Comparison of ENCODE assay signal across 18 cellular contexts in the genomic region with DNA sequence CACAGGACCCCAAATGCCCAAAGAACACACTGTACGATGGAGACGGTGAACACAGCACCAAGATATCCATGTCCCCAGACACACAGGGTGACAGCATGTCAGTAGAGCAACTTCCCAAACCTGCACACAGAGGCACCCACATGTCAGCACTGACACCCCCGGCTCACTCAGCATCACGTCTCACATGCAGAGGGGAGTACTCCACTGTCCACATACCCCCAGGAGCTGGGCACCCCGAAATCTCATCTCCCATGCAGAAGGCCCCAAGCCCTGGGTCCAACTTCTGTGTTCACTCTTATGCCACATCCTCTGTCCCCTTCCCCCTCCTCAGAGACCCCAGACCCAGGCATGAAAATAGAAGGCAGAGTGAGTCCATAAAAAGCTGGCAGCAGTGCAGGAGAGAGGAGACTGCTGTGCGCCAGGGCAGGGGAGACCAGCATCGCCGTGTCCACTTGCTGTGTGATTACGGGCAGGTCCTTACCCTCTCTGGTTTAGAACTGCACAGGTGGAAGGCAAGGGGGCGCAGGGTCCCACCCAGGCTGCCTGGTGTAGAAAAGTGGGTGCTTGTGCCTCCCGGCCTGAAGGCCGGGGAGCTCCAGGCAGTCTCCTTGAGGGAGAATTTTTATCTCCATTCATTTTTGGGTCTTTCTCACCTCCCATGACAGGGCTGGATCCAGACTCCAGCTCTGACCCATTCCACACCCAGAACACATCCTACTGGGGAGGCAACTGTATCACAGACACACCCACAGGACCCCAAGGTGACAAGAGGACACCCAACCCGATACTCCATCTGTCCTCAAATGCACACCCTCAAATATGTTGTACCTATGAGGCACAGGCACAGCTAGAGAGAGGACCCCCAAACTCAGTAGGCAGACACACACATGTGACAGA. TPM values are rescaled to one million over a fixed set of nuclear protein-coding genes. Genes with fewer than 3 reads are reported as not detected.
A peak's percentile ranks its signal among the peaks of the same experiment; 100 is the strongest.
DNase-seq lines count a peak whose midpoint lies in the region; ATAC-seq, FAIRE-seq and TF ChIP-seq lines count a peak whose summit lies in the region.
"Had no signal": no experiment of that assay in that cellular context is flagged by ENCODE, and none has a peak within 500 bp of the region (broad histone marks: within the 10 kb centered on the region; RNA-seq: fewer than 3 reads in every experiment).

No MANE protein-coding gene starts in this region.

- peaks cover 27% of the 10 kb centered on the region for H3K27me3 Mint-ChIP-seq in activated CD8-positive, alpha-beta memory T cell treated with anti-CD3 and anti-CD28 coated beads, Interleukin-2, amount 10 ng/mL, durations not matched to agents 7 days and 5 days

- no peaks in the 10 kb centered on the region for H3K9me1 ChIP-seq in K562 (ENCODE audit: control insufficient read depth, insufficient read depth, low read length)

- ATAC-seq in activated CD8-positive, alpha-beta memory T cell treated with anti-CD3 and anti-CD28 coated beads, Interleukin-2, amount 10 ng/mL, durations not matched to agents 7 days and 5 days: peak; percentile 10
- no peak; the same call in 2 of the 3 replicates for ATAC-seq in K562
- ATAC-seq in stimulated activated effector memory CD8-positive, alpha-beta T cell treated with anti-CD3 and anti-CD28 coated beads, Interleukin-12 subunit alpha, Interleukin-12 subunit beta, amount 100 ng/mL, for 72 hours: peak; percentile 33
- no peak for ATAC-seq in HG02623 (IDR thresholded peaks at IDR 0.05; ENCODE audit: unreplicated experiment)
- ATAC-seq: gastrocnemius medialis had no signal

- in situ Hi-C loops in K562 (cut with MboI): no loop called here

- H3K36me3 ChIP-seq in K562 (ENCODE audit: control insufficient read depth, insufficient read depth, low read length): peaks cover 8% of the 10 kb centered on the region; the same call in 1 of the 3 replicates
- H3K36me3 ChIP-seq in BE2C: no peaks in the 10 kb centered on the region
- H3K36me3 ChIP-seq: ovary had no signal

- H3K4me2 ChIP-seq in K562 (ENCODE audit: insufficient read depth, low read length): no peak overlapping the region
- H3K4me2 ChIP-seq: KMS-11 had no signal

- WGBS in K562 (ENCODE audit: insufficient coverage, low coverage, missing lambda C conversion rate): 16% methylated on average over 13 of the region's 13 CpGs

- peaks cover 25 to 44% of the 10 kb centered on the region in 2 experiments for H3K27me3 ChIP-seq in K562 (ENCODE audit: control insufficient read depth in 2 of 2, insufficient read depth in 2 of 2, low read length in 2 of 2)
- H3K27me3 ChIP-seq in BE2C: peaks cover 51% of the 10 kb centered on the region
- H3K27me3 ChIP-seq: ovary had no signal

- no peak overlapping the region for H3K27ac ChIP-seq in K562 (ENCODE audit: extremely low read depth, low read depth, low read length)
- H3K27ac ChIP-seq: gastrocnemius medialis, KMS-11, ovary had no signal

- DNase-seq in activated CD8-positive, alpha-beta memory T cell treated with anti-CD3 and anti-CD28 coated beads, Interleukin-2, amount 10 ng/mL, durations not matched to agents 7 days and 5 days: no peak
- no peak for DNase-seq in activated CD8-positive, alpha-beta memory T cell treated with anti-CD3 and anti-CD28 coated beads for 24 hours
- DNase-seq in HT-29 (ENCODE audit: low spot score) (peak; percentile 29), K562 (ENCODE audit: extremely low read depth in 1 of 4, low spot score in 3 of 4) (peak in 1 of 4 experiments; percentile 14), DMS114 treated with DMSO at 0.1 percent for 48 hours (lab: John Stamatoyannopoulos, UW; ENCODE audit: unreplicated experiment) (no peak), BE2C (no peak)
- no peak for DNase-seq in stimulated activated effector memory CD8-positive, alpha-beta T cell treated with anti-CD3 and anti-CD28 coated beads, Interleukin-12 subunit alpha, Interleukin-12 subunit beta, amount 100 ng/mL, for 72 hours (ENCODE audit: low spot score in 2 of 2)
- DNase-seq: ACHN, cerebellar nuclear complex, gastrocnemius medialis, mesendoderm, NCI-H1436, NCI-H524 treated with DMSO at 0.1 percent for 48 hours, ovary had no signal

- TF ChIP-seq EP300 in K562 (IDR thresholded peaks at IDR 0.05; ENCODE audit: low read length): no peak

- peaks cover 0 to 31% of the 10 kb centered on the region in 2 experiments; a peak in 2 of 5 replicates for H3K4me1 ChIP-seq in K562 (replicated peaks in 1 of 2; ENCODE audit: control insufficient read depth in 2 of 2, insufficient read depth in 2 of 2, low read length in 2 of 2)
- peaks cover 7% of the 10 kb centered on the region for H3K4me1 ChIP-seq in BE2C
- H3K4me1 ChIP-seq: gastrocnemius medialis had no signal

- no TSS peak for BruUV-seq in K562 (replicated peaks; lab: Mats Ljungman, UMichigan)

- H3K4me1 Mint-ChIP-seq in activated CD8-positive, alpha-beta memory T cell treated with anti-CD3 and anti-CD28 coated beads, Interleukin-2, amount 10 ng/mL, durations not matched to agents 7 days and 5 days: peaks cover 7% of the 10 kb centered on the region
- peaks cover 48% of the 10 kb centered on the region for H3K4me1 Mint-ChIP-seq in stimulated activated effector memory CD8-positive, alpha-beta T cell treated with anti-CD3 and anti-CD28 coated beads, Interleukin-12 subunit alpha, Interleukin-12 subunit beta, amount 100 ng/mL, for 72 hours

- H3K4me3 Mint-ChIP-seq in activated CD8-positive, alpha-beta memory T cell treated with anti-CD3 and anti-CD28 coated beads, Interleukin-2, amount 10 ng/mL, durations not matched to agents 7 days and 5 days: no peak overlapping the region
- no peak overlapping the region for H3K4me3 Mint-ChIP-seq in stimulated activated effector memory CD8-positive, alpha-beta T cell treated with anti-CD3 and anti-CD28 coated beads, Interleukin-12 subunit alpha, Interleukin-12 subunit beta, amount 100 ng/mL, for 72 hours

- H3K9ac ChIP-seq in K562 (ENCODE audit: insufficient read depth in 1 of 2, low read depth in 2 of 2, low read length in 2 of 2): no peak overlapping the region
- H3K9ac ChIP-seq: KMS-11 had no signal

- H2AFZ ChIP-seq in K562 (ENCODE audit: low read depth, low read length): no peak overlapping the region

- POLR2A ChIA-PET in K562 (lab: Yijun Ruan, JAX): interaction anchor here (0.6 to 1.4 kb wide), 5 partner anchors 10 to 129 kb away, joined by 3 to 4 read pairs (median 4); no protein-coding TSS in a partner anchor

- TF ChIP-seq RAD21 in K562 (CRISPR knock-in tag; conservative IDR thresholded peaks at IDR 0.05 in 1 of 2, IDR thresholded peaks at IDR 0.05 in 1 of 2): no peak

- TF ChIP-seq CTCF in K562 (IDR thresholded peaks at IDR 0.05 in 2 of 3, conservative IDR thresholded peaks at IDR 0.05 in 1 of 3; ENCODE audit: insufficient read depth in 2 of 3, low read depth in 1 of 3, low read length in 3 of 3) (no peak), BE2C (IDR thresholded peaks at IDR 0.05; ENCODE audit: low read depth, low read length) (no peak)

- H3K79me2 ChIP-seq in K562 (ENCODE audit: control insufficient read depth, insufficient read depth, low read length): no peaks in the 10 kb centered on the region

- peaks cover 25% of the 10 kb centered on the region; the same call in 1 of the 2 replicates for H4K20me1 ChIP-seq in K562 (replicated peaks; ENCODE audit: control insufficient read depth, insufficient read depth, low read length)

- intact Hi-C loops in K562 (cut with micrococcal nuclease): no loop called here

- H3K36me3 Mint-ChIP-seq in activated CD8-positive, alpha-beta memory T cell treated with anti-CD3 and anti-CD28 coated beads, Interleukin-2, amount 10 ng/mL, durations not matched to agents 7 days and 5 days: peaks cover 6% of the 10 kb centered on the region
- peaks cover 63% of the 10 kb centered on the region for H3K36me3 Mint-ChIP-seq in stimulated activated effector memory CD8-positive, alpha-beta T cell treated with anti-CD3 and anti-CD28 coated beads, Interleukin-12 subunit alpha, Interleukin-12 subunit beta, amount 100 ng/mL, for 72 hours

- H3K4me3 ChIP-seq in K562 (no peak overlapping the region), BE2C (ENCODE audit: low read depth, low read length) (no peak overlapping the region)
- H3K4me3 ChIP-seq: gastrocnemius medialis, ovary had no signal

- H3K9me3 Mint-ChIP-seq in activated CD8-positive, alpha-beta memory T cell treated with anti-CD3 and anti-CD28 coated beads, Interleukin-2, amount 10 ng/mL, durations not matched to agents 7 days and 5 days (ENCODE audit: low read depth): no peaks in the 10 kb centered on the region
- H3K9me3 Mint-ChIP-seq in stimulated activated effector memory CD8-positive, alpha-beta T cell treated with anti-CD3 and anti-CD28 coated beads, Interleukin-12 subunit alpha, Interleukin-12 subunit beta, amount 100 ng/mL, for 72 hours: no peaks in the 10 kb centered on the region

- CTCF ChIA-PET in activated CD8-positive, alpha-beta memory T cell treated with anti-CD3 and anti-CD28 coated beads, Interleukin-2, amount 10 ng/mL, durations not matched to agents 7 days and 5 days (lab: Charles Lee): interaction anchor here (1.0 to 2.3 kb wide), 5 partner anchors 9 to 39 kb away, joined by 3 to 5 read pairs (median 3); no protein-coding TSS in a partner anchor
- CTCF ChIA-PET in K562 (lab: Yijun Ruan, JAX; ENCODE audit: low intra/inter-chr PET ratio): no interaction called here

- peak overlapping the region; percentile 39 for H3K27ac Mint-ChIP-seq in activated CD8-positive, alpha-beta memory T cell treated with anti-CD3 and anti-CD28 coated beads, Interleukin-2, amount 10 ng/mL, durations not matched to agents 7 days and 5 days
- peak overlapping the region; percentile 82 for H3K27ac Mint-ChIP-seq in stimulated activated effector memory CD8-positive, alpha-beta T cell treated with anti-CD3 and anti-CD28 coated beads, Interleukin-12 subunit alpha, Interleukin-12 subunit beta, amount 100 ng/mL, for 72 hours

- no peak for TF ChIP-seq POLR2A in K562 (conservative IDR thresholded peaks at IDR 0.05)

- FAIRE-seq in K562 (lab: Jason Lieb, UNC): no peak
- FAIRE-seq: urothelium cell line had no signal

- H3K9me3 ChIP-seq in K562 (replicated peaks; ENCODE audit: control insufficient read depth, insufficient read depth, low read depth, low read length) (no peaks in the 10 kb centered on the region), BE2C (no peaks in the 10 kb centered on the region)
- H3K9me3 ChIP-seq: gastrocnemius medialis, ovary had no signal

RNA-seq across cellular contexts. Expression of gene ERFL, which starts 17.0 kb away (rescaled TPM):
- total RNA-seq in activated CD8-positive, alpha-beta memory T cell treated with anti-CD3 and anti-CD28 coated beads, Interleukin-2, amount 10 ng/mL, durations not matched to agents 7 days and 5 days: 1 to 10 TPM; 1.5 to 1.9 TPM
- total RNA-seq in HT-29 (2014; rRNA removed; shearing (Covaris generic)): 0.39 and 0.64 TPM in 2 replicates
- 0.63 and 1.7 TPM in 2 replicates for total RNA-seq in K562 (2011; cell fraction: chromatin; rRNA removed; ENCODE audit: low replicate concordance)
- total RNA-seq in K562 (2011; cell fraction: nucleolus; rRNA removed): 0.79 and 1.3 TPM in 2 replicates
- total RNA-seq in K562 (2011; cell fraction: nucleoplasm; rRNA removed): 0.73 and 1.1 TPM in 2 replicates
- total RNA-seq in K562 (2014; rRNA removed): 0.16 and 0.32 TPM in 2 replicates
- total RNA-seq in K562 (2014; rRNA removed; fragmentation: Illumina TruSeq; extraction: Trizol): 0.10 TPM in 1 of 2 replicates, not detected in the other
- 0.11 TPM in 1 of 2 replicates, not detected in the other for total RNA-seq in K562 (2015; rRNA removed; fragmentation: Illumina TruSeq; extraction: Trizol)
- total RNA-seq in K562 (2021): 0.67 and 0.75 TPM in 2 replicates
- 0.07 and 0.32 TPM in 2 replicates for polyA plus RNA-seq in K562 (2011; rRNA removed)
- 0.22 and 0.25 TPM in 2 replicates for polyA plus RNA-seq in K562 (2011; cell fraction: cytosol; rRNA removed)
- 2.9 and 3.3 TPM in 2 replicates for polyA plus RNA-seq in K562 (2011; cell fraction: nucleus; rRNA removed)
- polyA plus RNA-seq in K562 (2012): 0.76 and 0.94 TPM in 2 replicates
- polyA plus RNA-seq in K562 (2014; fragmentation: Illumina TruSeq; extraction: Trizol): 0.31 and 0.50 TPM in 2 replicates
- not detected for polyA plus RNA-seq in K562 (2014; fragmentation: Nextera tagmentation; extraction: Ambion mirVana)
- 0.31 and 0.33 TPM in 2 replicates for polyA plus RNA-seq in K562 (2014; rRNA removed)
- not detected in 2 replicates for polyA minus RNA-seq in K562 (2011; rRNA and poly(A)+ RNA removed)
- polyA minus RNA-seq in K562 (2011; cell fraction: cytosol; rRNA and poly(A)+ RNA removed): not detected in 2 replicates
- 0.40 and 0.67 TPM in 2 replicates for polyA minus RNA-seq in K562 (2011; cell fraction: nucleus; rRNA and poly(A)+ RNA removed)
- polyA plus RNA-seq in BE2C (2012; ENCODE audit: insufficient read depth, insufficient read length, low read depth): not detected
- total RNA-seq: gastrocnemius medialis, skeletal muscle tissue had no signal

RNA-seq across cellular contexts. Expression of gene ARHGEF1, which starts 28.3 kb away (rescaled TPM):
- total RNA-seq in activated CD8-positive, alpha-beta memory T cell treated with anti-CD3 and anti-CD28 coated beads, Interleukin-2, amount 10 ng/mL, durations not matched to agents 7 days and 5 days: 100 to 1,000 TPM; 545 to 682 TPM
- 189 and 199 TPM in 2 replicates for total RNA-seq in HT-29 (2014; rRNA removed; shearing (Covaris generic))
- total RNA-seq in K562 (2011; cell fraction: chromatin; rRNA removed; ENCODE audit: low replicate concordance): 190 and 355 TPM in 2 replicates
- total RNA-seq in K562 (2011; cell fraction: nucleolus; rRNA removed): 134 and 150 TPM in 2 replicates
- 174 and 273 TPM in 2 replicates for total RNA-seq in K562 (2011; cell fraction: nucleoplasm; rRNA removed)
- total RNA-seq in K562 (2014; rRNA removed): 56.7 and 79.1 TPM in 2 replicates
- 8.3 and 11.2 TPM in 2 replicates for total RNA-seq in K562 (2014; rRNA removed; fragmentation: Illumina TruSeq; extraction: Trizol)
- 27.1 and 27.5 TPM in 2 replicates for total RNA-seq in K562 (2015; rRNA removed; fragmentation: Illumina TruSeq; extraction: Trizol)
- total RNA-seq in K562 (2021): 126 and 149 TPM in 2 replicates
- 29.8 and 50.5 TPM in 2 replicates for polyA plus RNA-seq in K562 (2011; rRNA removed)
- polyA plus RNA-seq in K562 (2011; cell fraction: cytosol; rRNA removed): 56.0 and 95.1 TPM in 2 replicates
- polyA plus RNA-seq in K562 (2011; cell fraction: nucleus; rRNA removed): 165 and 197 TPM in 2 replicates
- 74.3 and 126 TPM in 2 replicates for polyA plus RNA-seq in K562 (2012)
- 39.8 and 71.1 TPM in 2 replicates for polyA plus RNA-seq in K562 (2014; fragmentation: Illumina TruSeq; extraction: Trizol)
- 1 to 10 TPM; 1.9 to 4.4 TPM for polyA plus RNA-seq in K562 (2014; fragmentation: Nextera tagmentation; extraction: Ambion mirVana)
- 86.0 and 112 TPM in 2 replicates for polyA plus RNA-seq in K562 (2014; rRNA removed)
- 15.0 and 21.2 TPM in 2 replicates for polyA minus RNA-seq in K562 (2011; rRNA and poly(A)+ RNA removed)
- polyA minus RNA-seq in K562 (2011; cell fraction: cytosol; rRNA and poly(A)+ RNA removed): 48.5 and 52.9 TPM in 2 replicates
- 38.0 and 42.7 TPM in 2 replicates for polyA minus RNA-seq in K562 (2011; cell fraction: nucleus; rRNA and poly(A)+ RNA removed)
- 33.2 TPM for polyA plus RNA-seq in BE2C (2012; ENCODE audit: insufficient read depth, insufficient read length, low read depth)

RNA-seq across cellular contexts. Expression of gene CD79A, which starts 34.2 kb away (rescaled TPM):
- 1 to 10 TPM; 4.0 to 4.1 TPM for total RNA-seq in activated CD8-positive, alpha-beta memory T cell treated with anti-CD3 and anti-CD28 coated beads, Interleukin-2, amount 10 ng/mL, durations not matched to agents 7 days and 5 days
- total RNA-seq in HT-29 (2014; rRNA removed; shearing (Covaris generic)): 0.81 and 1.4 TPM in 2 replicates
- 0.23 TPM in 1 of 2 replicates, not detected in the other for total RNA-seq in K562 (2011; cell fraction: chromatin; rRNA removed; ENCODE audit: low replicate concordance)
- 0.33 and 0.53 TPM in 2 replicates for total RNA-seq in K562 (2011; cell fraction: nucleolus; rRNA removed)
- not detected in 2 replicates for total RNA-seq in K562 (2011; cell fraction: nucleoplasm; rRNA removed)
- total RNA-seq in K562 (2014; rRNA removed): not detected in 2 replicates
- total RNA-seq in K562 (2014; rRNA removed; fragmentation: Illumina TruSeq; extraction: Trizol): not detected in 2 replicates
- total RNA-seq in K562 (2015; rRNA removed; fragmentation: Illumina TruSeq; extraction: Trizol): 0.11 and 0.19 TPM in 2 replicates
- 0.38 and 0.42 TPM in 2 replicates for total RNA-seq in K562 (2021)
- 0.10 and 0.37 TPM in 2 replicates for polyA plus RNA-seq in K562 (2011; rRNA removed)
- 0.42 and 0.46 TPM in 2 replicates for polyA plus RNA-seq in K562 (2011; cell fraction: cytosol; rRNA removed)
- 0.17 and 0.28 TPM in 2 replicates for polyA plus RNA-seq in K562 (2011; cell fraction: nucleus; rRNA removed)
- polyA plus RNA-seq in K562 (2012): 0.21 and 0.30 TPM in 2 replicates
- polyA plus RNA-seq in K562 (2014; fragmentation: Illumina TruSeq; extraction: Trizol): 0.22 TPM in 1 of 2 replicates, not detected in the other
- under 1 TPM in 1 of 2 experiments, not detected in 1; 0.04 TPM for polyA plus RNA-seq in K562 (2014; fragmentation: Nextera tagmentation; extraction: Ambion mirVana)
- polyA plus RNA-seq in K562 (2014; rRNA removed): 0.72 TPM in 1 of 2 replicates, not detected in the other
- not detected in 2 replicates for polyA minus RNA-seq in K562 (2011; rRNA and poly(A)+ RNA removed)
- not detected in 2 replicates for polyA minus RNA-seq in K562 (2011; cell fraction: cytosol; rRNA and poly(A)+ RNA removed)
- polyA minus RNA-seq in K562 (2011; cell fraction: nucleus; rRNA and poly(A)+ RNA removed): not detected in 2 replicates
- not detected for polyA plus RNA-seq in BE2C (2012; ENCODE audit: insufficient read depth, insufficient read length, low read depth)

RNA-seq across cellular contexts. Expression of gene RABAC1, which starts 47.9 kb away (rescaled TPM):
- 10 to 100 TPM; 81.3 to 93.9 TPM for total RNA-seq in activated CD8-positive, alpha-beta memory T cell treated with anti-CD3 and anti-CD28 coated beads, Interleukin-2, amount 10 ng/mL, durations not matched to agents 7 days and 5 days
- total RNA-seq in HT-29 (2014; rRNA removed; shearing (Covaris generic)): 232 and 234 TPM in 2 replicates
- 19.9 and 51.2 TPM in 2 replicates for total RNA-seq in K562 (2011; cell fraction: chromatin; rRNA removed; ENCODE audit: low replicate concordance)
- 69.7 and 71.9 TPM in 2 replicates for total RNA-seq in K562 (2011; cell fraction: nucleolus; rRNA removed)
- total RNA-seq in K562 (2011; cell fraction: nucleoplasm; rRNA removed): 51.7 and 54.7 TPM in 2 replicates
- total RNA-seq in K562 (2014; rRNA removed) (24.5 and 32.7 TPM in 2 replicates), K562 (2014; rRNA removed; fragmentation: Illumina TruSeq; extraction: Trizol) (2.5 and 4.6 TPM in 2 replicates), K562 (2015; rRNA removed; fragmentation: Illumina TruSeq; extraction: Trizol) (7.1 and 7.2 TPM in 2 replicates), K562 (2021) (23.2 and 24.0 TPM in 2 replicates)
- polyA plus RNA-seq in K562 (2011; rRNA removed) (17.7 and 36.3 TPM in 2 replicates), K562 (2014; fragmentation: Illumina TruSeq; extraction: Trizol) (2.4 and 7.8 TPM in 2 replicates), K562 (2014; fragmentation: Nextera tagmentation; extraction: Ambion mirVana) (1 to 10 TPM; 5.2 to 9.3 TPM), K562 (2014; rRNA removed) (28.1 and 44.0 TPM in 2 replicates)
- 84.6 and 116 TPM in 2 replicates for polyA plus RNA-seq in K562 (2011; cell fraction: cytosol; rRNA removed)
- polyA plus RNA-seq in K562 (2011; cell fraction: nucleus; rRNA removed): 38.9 and 57.8 TPM in 2 replicates
- polyA plus RNA-seq in K562 (2012): 22.9 and 60.5 TPM in 2 replicates
- 8.2 and 10.6 TPM in 2 replicates for polyA minus RNA-seq in K562 (2011; rRNA and poly(A)+ RNA removed)
- 7.3 and 10.4 TPM in 2 replicates for polyA minus RNA-seq in K562 (2011; cell fraction: cytosol; rRNA and poly(A)+ RNA removed)
- polyA minus RNA-seq in K562 (2011; cell fraction: nucleus; rRNA and poly(A)+ RNA removed): 12.3 and 23.0 TPM in 2 replicates
- 203 TPM for polyA plus RNA-seq in BE2C (2012; ENCODE audit: insufficient read depth, insufficient read length, low read depth)

RNA-seq across cellular contexts. Expression of gene RPS19, which starts 51.2 kb away (rescaled TPM):
- 1,000 to 10,000 TPM; 3,135 to 3,310 TPM for total RNA-seq in activated CD8-positive, alpha-beta memory T cell treated with anti-CD3 and anti-CD28 coated beads, Interleukin-2, amount 10 ng/mL, durations not matched to agents 7 days and 5 days
- 4,362 and 4,557 TPM in 2 replicates for total RNA-seq in HT-29 (2014; rRNA removed; shearing (Covaris generic))
- total RNA-seq in K562 (2011; cell fraction: chromatin; rRNA removed; ENCODE audit: low replicate concordance): 206 and 366 TPM in 2 replicates
- 541 and 557 TPM in 2 replicates for total RNA-seq in K562 (2011; cell fraction: nucleolus; rRNA removed)
- 534 and 889 TPM in 2 replicates for total RNA-seq in K562 (2011; cell fraction: nucleoplasm; rRNA removed)
- 2,281 and 2,654 TPM in 2 replicates for total RNA-seq in K562 (2014; rRNA removed)
- 2,194 and 2,528 TPM in 2 replicates for total RNA-seq in K562 (2014; rRNA removed; fragmentation: Illumina TruSeq; extraction: Trizol)
- total RNA-seq in K562 (2015; rRNA removed; fragmentation: Illumina TruSeq; extraction: Trizol): 2,976 and 3,114 TPM in 2 replicates
- 3,020 and 3,167 TPM in 2 replicates for total RNA-seq in K562 (2021)
- 1,964 and 2,381 TPM in 2 replicates for polyA plus RNA-seq in K562 (2011; rRNA removed)
- 4,557 and 6,735 TPM in 2 replicates for polyA plus RNA-seq in K562 (2011; cell fraction: cytosol; rRNA removed)
- polyA plus RNA-seq in K562 (2011; cell fraction: nucleus; rRNA removed): 550 and 673 TPM in 2 replicates
- 3,411 and 3,853 TPM in 2 replicates for polyA plus RNA-seq in K562 (2012)
- polyA plus RNA-seq in K562 (2014; fragmentation: Illumina TruSeq; extraction: Trizol): 2,057 and 2,080 TPM in 2 replicates
- polyA plus RNA-seq in K562 (2014; fragmentation: Nextera tagmentation; extraction: Ambion mirVana): 1,000 to 10,000 TPM; 3,130 to 3,408 TPM
- 1,986 and 2,747 TPM in 2 replicates for polyA plus RNA-seq in K562 (2014; rRNA removed)
- 324 and 393 TPM in 2 replicates for polyA minus RNA-seq in K562 (2011; rRNA and poly(A)+ RNA removed)
- 1,276 and 1,752 TPM in 2 replicates for polyA minus RNA-seq in K562 (2011; cell fraction: cytosol; rRNA and poly(A)+ RNA removed)
- 176 and 348 TPM in 2 replicates for polyA minus RNA-seq in K562 (2011; cell fraction: nucleus; rRNA and poly(A)+ RNA removed)
- polyA plus RNA-seq in BE2C (2012; ENCODE audit: insufficient read depth, insufficient read length, low read depth): 1,584 TPM

Comparison
In these comparisons a context has a peak if more than half of its experiments do, and no peak if none do; other contexts are left out.
1. ATAC-seq: peak in activated CD8-positive, alpha-beta memory T cell treated with anti-CD3 and anti-CD28 coated beads, Interleukin-2, amount 10 ng/mL, durations not matched to agents 7 days and 5 days (single experiment) and stimulated activated effector memory CD8-positive, alpha-beta T cell treated with anti-CD3 and anti-CD28 coated beads, Interleukin-12 subunit alpha, Interleukin-12 subunit beta, amount 100 ng/mL, for 72 hours (single experiment); none in K562 (single experiment) and HG02623 (single experiment).